12 cellular contexts compared by ENCODE assay signal in the genomic region with DNA sequence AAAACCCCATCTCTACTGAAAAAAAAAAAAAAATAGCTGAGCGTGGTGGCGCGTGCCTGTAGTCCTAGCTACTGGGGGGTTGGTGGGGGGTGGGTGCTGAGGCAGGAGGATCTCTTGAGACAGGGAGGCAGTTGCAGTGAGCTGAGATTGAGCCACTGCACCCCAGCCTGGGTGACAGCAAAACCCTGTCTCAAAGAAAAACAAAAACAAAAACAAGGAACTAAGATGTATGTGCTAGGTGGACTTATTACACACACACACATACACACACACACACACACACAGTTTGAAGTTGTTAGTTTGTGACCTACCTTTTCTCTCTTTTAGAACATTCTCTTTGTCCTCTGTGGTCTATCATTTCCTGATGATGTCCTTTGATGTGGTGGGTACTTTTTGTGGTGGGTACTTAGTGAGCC. TPM values are rescaled to one million over a fixed set of nuclear protein-coding genes. Genes with fewer than 3 reads are reported as not detected.
DNase-seq lines count a peak whose midpoint lies in the region; ATAC-seq and TF ChIP-seq lines count a peak whose summit lies in the region.
"Had no signal": no experiment of that assay in that cellular context is flagged by ENCODE, and none has a peak within 500 bp of the region (broad histone marks: within the 10 kb centered on the region; RNA-seq: fewer than 3 reads in every experiment).

No MANE protein-coding gene starts in this region.

- peaks cover 5% of the 10 kb centered on the region for H3K36me3 Mint-ChIP-seq in central memory CD8-positive, alpha-beta T cell (ENCODE audit: insufficient read depth)

- H3K4me1 ChIP-seq in BLaER1 treated with 17β-estradiol and CSF1 and Interleukin-3, amounts not matched to agents 10 nM and 100 nM, result peaks cover 0 to 11% (median 6%) of the 10 kb centered on the region in 10 experiments; a peak in 11 of 20 replicates
- H3K4me1 ChIP-seq in DND-41 (ENCODE audit: insufficient read depth, low read length) (peaks cover 25% of the 10 kb centered on the region), trophoblast cell (ENCODE audit: control insufficient read depth in 1 of 2, insufficient read depth in 2 of 2, low read length in 2 of 2) (no peaks in the 10 kb centered on the region)
- H3K4me1 ChIP-seq: uterus had no signal

- H3K36me3 ChIP-seq in BLaER1 treated with 17β-estradiol and CSF1 and Interleukin-3, amounts not matched to agents 10 nM and 100 nM, result peaks cover 12 to 27% (median 14%) of the 10 kb centered on the region in 11 experiments; a peak in 16 of 22 replicates
- H3K36me3 ChIP-seq in DND-41 (ENCODE audit: insufficient read depth, low read length) (peaks cover 17% of the 10 kb centered on the region; the same call in 1 of the 2 replicates), trophoblast cell (ENCODE audit: control insufficient read depth in 1 of 2, insufficient read depth in 2 of 2, low read length in 2 of 2) (no peaks in the 10 kb centered on the region)
- H3K36me3 ChIP-seq: uterus had no signal

- no peak overlapping the region for H4K8ac ChIP-seq in trophoblast cell (ENCODE audit: low read depth, low read length)

- H2BK5ac ChIP-seq in trophoblast cell (ENCODE audit: low read depth, low read length, poor library complexity), result no peak overlapping the region

- no peak overlapping the region for H2BK120ac ChIP-seq in trophoblast cell (ENCODE audit: insufficient read depth, low read length, poor library complexity)

- peak overlapping the region; percentile 71 for H3K4me3 Mint-ChIP-seq in central memory CD8-positive, alpha-beta T cell

- no peak overlapping the region for H3K18ac ChIP-seq in trophoblast cell (ENCODE audit: low read length)

- no peak overlapping the region for H2AFZ ChIP-seq in DND-41 (ENCODE audit: low read depth, low read length)
- H2AFZ ChIP-seq in trophoblast cell (ENCODE audit: insufficient read depth, low read length, poor library complexity), result no peak overlapping the region

- H3K4me1 Mint-ChIP-seq in central memory CD8-positive, alpha-beta T cell, result peaks cover 17% of the 10 kb centered on the region

- H3K4me3 ChIP-seq in BLaER1 treated with 17β-estradiol and CSF1 and Interleukin-3, amounts not matched to agents 10 nM and 100 nM, result no peak overlapping the region
- no peak overlapping the region for H3K4me3 ChIP-seq in DND-41 (ENCODE audit: low read depth in 1 of 2, low read length in 2 of 2)
- H3K4me3 ChIP-seq in trophoblast cell (ENCODE audit: low read depth, low read length), result no peak overlapping the region
- H3K4me3 ChIP-seq: uterus had no signal

- H2AK5ac ChIP-seq in trophoblast cell (ENCODE audit: low read length), result no peak overlapping the region

- H3K4me2 ChIP-seq in BLaER1 treated with 17β-estradiol and CSF1 and Interleukin-3, amounts not matched to agents 10 nM and 100 nM, result peak overlapping the region in 6 of 11 experiments; percentile 13 to 41 (median 31); a peak in 10 of 22 replicates
- H3K4me2 ChIP-seq in DND-41 (ENCODE audit: insufficient read depth, low read length), result peak overlapping the region; percentile 21
- no peak overlapping the region for H3K4me2 ChIP-seq in trophoblast cell (ENCODE audit: low read length)

- H3K27me3 Mint-ChIP-seq in central memory CD8-positive, alpha-beta T cell, result no peaks in the 10 kb centered on the region

- H3K4ac ChIP-seq in trophoblast cell (ENCODE audit: low read depth, low read length), result no peak overlapping the region

- H3K23ac ChIP-seq in trophoblast cell (ENCODE audit: low read length), result no peak overlapping the region

- no peak overlapping the region for H3K27ac ChIP-seq in BLaER1 treated with 17β-estradiol and CSF1 and Interleukin-3, amounts not matched to agents 10 nM and 100 nM
- H3K27ac ChIP-seq in DND-41 (ENCODE audit: low read length) (peak overlapping the region; percentile 8; the same call in 1 of the 2 replicates), trophoblast cell (ENCODE audit: low read depth, low read length) (no peak overlapping the region)
- H3K27ac ChIP-seq: uterus had no signal

- no peaks in the 10 kb centered on the region for H3K79me1 ChIP-seq in trophoblast cell (ENCODE audit: low read length)

- no peaks in the 10 kb centered on the region for H4K20me1 ChIP-seq in BLaER1 treated with 17β-estradiol and CSF1 and Interleukin-3, amounts not matched to agents 10 nM and 100 nM
- H4K20me1 ChIP-seq in DND-41 (ENCODE audit: insufficient read depth, low read length), result peaks cover 6% of the 10 kb centered on the region; the same call in 1 of the 2 replicates

- H3K9me3 ChIP-seq in BLaER1 treated with 17β-estradiol and CSF1 and Interleukin-3, amounts not matched to agents 10 nM and 100 nM (replicated peaks in 1 of 11), result no peaks in the 10 kb centered on the region
- no peaks in the 10 kb centered on the region for H3K9me3 ChIP-seq in DND-41 (ENCODE audit: insufficient read depth, low read length, severe bottlenecking)
- no peaks in the 10 kb centered on the region for H3K9me3 ChIP-seq in trophoblast cell (ENCODE audit: insufficient read depth, low read depth, low read length)
- H3K9me3 ChIP-seq: uterus had no signal

- WGBS in trophoblast cell (ENCODE audit: extremely low coverage, insufficient coverage, insufficient read length), result no CpG with 5 or more reads among the region's 3 CpGs

- peak; percentile 69 for DNase-seq in DND-41
- DNase-seq in T-helper 1 cell, result peak in 4 of 5 donors; percentile 5 to 49 (median 32)
- DNase-seq in central memory CD8-positive, alpha-beta T cell (ENCODE audit: low spot score in 2 of 2), result peak in 1 of 2 donors; percentile 37
- no peak for DNase-seq in NOMO-1 treated with dmso at 0.1 percent for 144 hours (lab: John Stamatoyannopoulos, UW; ENCODE audit: unreplicated experiment)
- no peak for DNase-seq in NCI-H1048 (lab: John Stamatoyannopoulos, UW)
- DNase-seq in trophoblast cell, result no peak
- DNase-seq: SHP77 treated with DMSO at 0.1 percent for 48 hours; stimulated activated CD4-positive, alpha-beta T cell treated with anti-CD3 and anti-CD28 coated beads, Interleukin-1b, Interleukin-23, amount 100 ng/mL, for 48 hours; uterus had no signal

- no peak overlapping the region for H3K9ac ChIP-seq in BLaER1 treated with 17β-estradiol and CSF1 and Interleukin-3, amounts not matched to agents 10 nM and 100 nM
- H3K9ac ChIP-seq in DND-41 (ENCODE audit: low read depth, low read length) (no peak overlapping the region), trophoblast cell (ENCODE audit: low read length) (no peak overlapping the region)

- H3K79me2 ChIP-seq in DND-41 (ENCODE audit: insufficient read depth, low read length) (no peaks in the 10 kb centered on the region), trophoblast cell (ENCODE audit: control insufficient read depth, insufficient read depth, low read length, poor library complexity) (no peaks in the 10 kb centered on the region)

- H4K91ac ChIP-seq in trophoblast cell (ENCODE audit: low read depth, low read length), result no peak overlapping the region

- H3K14ac ChIP-seq in trophoblast cell (ENCODE audit: low read length), result no peak overlapping the region

- peak overlapping the region; percentile 64 for H3K27ac Mint-ChIP-seq in central memory CD8-positive, alpha-beta T cell (ENCODE audit: low read depth)

- ATAC-seq in DND-41 (ENCODE audit: insufficient read depth, low read depth), result peak; percentile 98
- ATAC-seq in central memory CD8-positive, alpha-beta T cell (replicated peaks; ENCODE audit: extremely low read depth, poor library complexity, severe bottlenecking), result peak; percentile 95
- no peak for ATAC-seq in GM21447 (IDR thresholded peaks at IDR 0.05; ENCODE audit: unreplicated experiment)
- ATAC-seq: HCT116 had no signal

- H3K9me3 Mint-ChIP-seq in central memory CD8-positive, alpha-beta T cell, result no peaks in the 10 kb centered on the region

- TF ChIP-seq CTCF in DND-41 (IDR thresholded peaks at IDR 0.05; ENCODE audit: borderline replicate concordance, extremely low read depth, low read length, poor library complexity, severe bottlenecking), result no peak

- H2BK12ac ChIP-seq in trophoblast cell (ENCODE audit: low read length), result no peak overlapping the region

- no peaks in the 10 kb centered on the region for H3K27me3 ChIP-seq in BLaER1 treated with 17β-estradiol and CSF1 and Interleukin-3, amounts not matched to agents 10 nM and 100 nM
- H3K27me3 ChIP-seq in DND-41 (ENCODE audit: insufficient read depth, low read length, poor library complexity) (no peaks in the 10 kb centered on the region), trophoblast cell (ENCODE audit: insufficient read depth, low read length) (no peaks in the 10 kb centered on the region)
- H3K27me3 ChIP-seq: uterus had no signal

- H4K12ac ChIP-seq in trophoblast cell (ENCODE audit: low read depth, low read length), result no peak overlapping the region

RNA-seq across cellular contexts. Expression of a gene that starts 53.5 kb away (rescaled TPM):
- 3.4 and 4.3 TPM in 2 replicates for polyA plus RNA-seq in trophoblast cell (2013)

Comparison
In these comparisons a context has a peak if more than half of its experiments do, and no peak if none do; other contexts are left out.
1. DNase-seq: peak in DND-41 (single experiment) and T-helper 1 cell (4 of 5); none in NOMO-1 treated with dmso at 0.1 percent for 144 hours (single experiment), NCI-H1048 (single experiment) and trophoblast cell (0 of 2).